ENCODE assay signal across 4 cellular contexts in the genomic region with DNA sequence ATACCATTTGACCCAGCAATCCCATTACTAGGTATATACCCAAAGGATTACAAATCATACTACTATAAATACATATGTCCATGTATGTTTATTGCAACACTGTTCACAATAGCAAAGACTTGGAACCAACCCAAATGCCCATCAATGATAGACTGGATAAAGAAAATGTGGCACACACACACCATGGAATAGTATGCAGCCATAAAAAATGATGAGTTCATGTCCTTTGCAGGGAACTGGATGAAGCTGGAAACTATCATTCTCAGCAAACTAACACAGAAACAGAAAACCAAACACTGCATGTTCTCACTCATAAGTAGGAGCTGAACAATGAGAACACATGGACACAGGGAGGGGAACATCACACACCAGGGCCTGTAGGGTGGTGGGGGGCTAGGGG.
A peak's percentile ranks its signal among the peaks of the same experiment; 100 is the strongest.
DNase-seq lines count a peak whose midpoint lies in the region; ATAC-seq, FAIRE-seq and TF ChIP-seq lines count a peak whose summit lies in the region.
"Not testable (repeated sequence)": the region's sequence is repeated elsewhere in the genome, so short reads cannot be mapped to it uniquely, and the experiment has no call there.

No MANE protein-coding gene starts in this region.

- not testable (repeated sequence) for BruUV-seq in K562 (replicated peaks; lab: Mats Ljungman, UMichigan)

- CTCF ChIA-PET in CD4-positive, alpha-beta T cell (lab: Charles Lee); HEK293 (lab: Yijun Ruan, JAX); K562 (lab: Yijun Ruan, JAX; ENCODE audit: low intra/inter-chr PET ratio): not testable (repeated sequence)

- not testable (repeated sequence) for TF ChIP-seq EP300 in K562 (IDR thresholded peaks at IDR 0.05; ENCODE audit: low read length)

- H3K9me3 Mint-ChIP-seq in CD4-positive, alpha-beta T cell; activated naive CD8-positive, alpha-beta T cell (ENCODE audit: low read depth): not testable (repeated sequence)

- H3K27ac ChIP-seq in CD4-positive, alpha-beta T cell (ENCODE audit: low read depth, low read length); HEK293 (ENCODE audit: extremely low read depth, low read depth, low read length); K562 (ENCODE audit: extremely low read depth, low read depth, low read length): not testable (repeated sequence)

- H3K4me3 Mint-ChIP-seq in CD4-positive, alpha-beta T cell; activated naive CD8-positive, alpha-beta T cell: not testable (repeated sequence)

- H3K9ac ChIP-seq in K562 (ENCODE audit: insufficient read depth in 1 of 2, low read depth in 2 of 2, low read length in 2 of 2) = not testable (repeated sequence)

- POLR2A ChIA-PET in CD4-positive, alpha-beta T cell (lab: Charles Lee); HEK293 (lab: Yijun Ruan, JAX); K562 (lab: Yijun Ruan, JAX): not testable (repeated sequence)

- FAIRE-seq in K562 (lab: Jason Lieb, UNC) = not testable (repeated sequence)

- ATAC-seq in CD4-positive, alpha-beta T cell (ENCODE audit: poor library complexity); K562: not testable (repeated sequence)

- H3K36me3 ChIP-seq in HEK293 (ENCODE audit: control insufficient read depth in 2 of 2, insufficient read depth in 1 of 2, low read length in 2 of 2); K562 (ENCODE audit: control insufficient read depth, insufficient read depth, low read length): not testable (repeated sequence)

- H3K4me2 ChIP-seq in K562 (ENCODE audit: insufficient read depth, low read length) = not testable (repeated sequence)

- H2AFZ ChIP-seq in K562 (ENCODE audit: low read depth, low read length) = not testable (repeated sequence)

- H3K27ac Mint-ChIP-seq in CD4-positive, alpha-beta T cell = peak overlapping the region; percentile 82
- peak overlapping the region; percentile 55 for H3K27ac Mint-ChIP-seq in activated naive CD8-positive, alpha-beta T cell

- H4K20me1 ChIP-seq in K562 (replicated peaks; ENCODE audit: control insufficient read depth, insufficient read depth, low read length) = not testable (repeated sequence)

- not testable (repeated sequence) for H3K4me1 ChIP-seq in HEK293 (ENCODE audit: control insufficient read depth, insufficient read depth, low read length); K562 (replicated peaks in 1 of 2; ENCODE audit: control insufficient read depth in 2 of 2, insufficient read depth in 2 of 2, low read length in 2 of 2)

- in situ Hi-C loops in K562 (cut with MboI) = not testable (repeated sequence)

- TF ChIP-seq POLR2A in K562 (conservative IDR thresholded peaks at IDR 0.05) = not testable (repeated sequence)

- intact Hi-C loops in CD4-positive, alpha-beta T cell (cut with DNase I, micrococcal nuclease); K562 (cut with micrococcal nuclease): not testable (repeated sequence)

- not testable (repeated sequence) for TF ChIP-seq CTCF in CD4-positive, alpha-beta T cell (IDR thresholded peaks at IDR 0.05); HEK293 (tag by site-specific recombination; IDR thresholded peaks at IDR 0.05); K562 (IDR thresholded peaks at IDR 0.05 in 2 of 3, conservative IDR thresholded peaks at IDR 0.05 in 1 of 3; ENCODE audit: insufficient read depth in 2 of 3, low read depth in 1 of 3, low read length in 3 of 3)

- H3K36me3 Mint-ChIP-seq in CD4-positive, alpha-beta T cell (ENCODE audit: low read depth) = peaks cover 14% of the 10 kb centered on the region
- not testable (repeated sequence) for H3K36me3 Mint-ChIP-seq in activated naive CD8-positive, alpha-beta T cell

- not testable (repeated sequence) for TF ChIP-seq RAD21 in K562 (CRISPR knock-in tag; conservative IDR thresholded peaks at IDR 0.05 in 1 of 2, IDR thresholded peaks at IDR 0.05 in 1 of 2)

- not testable (repeated sequence) for H3K27me3 Mint-ChIP-seq in CD4-positive, alpha-beta T cell; activated naive CD8-positive, alpha-beta T cell

- H3K9me1 ChIP-seq in K562 (ENCODE audit: control insufficient read depth, insufficient read depth, low read length) = not testable (repeated sequence)

- not testable (repeated sequence) for H3K79me2 ChIP-seq in K562 (ENCODE audit: control insufficient read depth, insufficient read depth, low read length)

- H3K27me3 ChIP-seq in CD4-positive, alpha-beta T cell (ENCODE audit: control insufficient read depth, insufficient read depth, low read length); K562 (ENCODE audit: control insufficient read depth in 2 of 2, insufficient read depth in 2 of 2, low read length in 2 of 2): not testable (repeated sequence)

- not testable (repeated sequence) for DNase-seq in CD4-positive, alpha-beta T cell; K562 (ENCODE audit: extremely low read depth in 1 of 4, low spot score in 3 of 4)

- H3K4me1 Mint-ChIP-seq in CD4-positive, alpha-beta T cell (ENCODE audit: low read depth) = peaks cover 53% of the 10 kb centered on the region
- H3K4me1 Mint-ChIP-seq in activated naive CD8-positive, alpha-beta T cell (ENCODE audit: low read depth) = peaks cover 66% of the 10 kb centered on the region

- not testable (repeated sequence) for H3K4me3 ChIP-seq in HEK293 (ENCODE audit: low read depth, low read length); K562

- H3K9me3 ChIP-seq in CD4-positive, alpha-beta T cell (ENCODE audit: control insufficient read depth, low read length); HEK293 (ENCODE audit: control insufficient read depth, insufficient read depth, low read depth, low read length); K562 (replicated peaks; ENCODE audit: control insufficient read depth, insufficient read depth, low read depth, low read length): not testable (repeated sequence)

TF ChIP-seq in HEK293, 187 proteins besides CTCF, POLR2A, EP300 and RAD21:
- TF ChIP-seq ZNF146 (tag by site-specific recombination; IDR thresholded peaks at IDR 0.05) = peak; percentile 93

TF ChIP-seq in K562, 482 proteins besides CTCF, POLR2A, EP300 and RAD21:
- peak; percentile 78 for TF ChIP-seq ZNF146 (CRISPR knock-in tag; IDR thresholded peaks at IDR 0.05; ENCODE audit: unreplicated experiment)
